In the genomic region with DNA sequence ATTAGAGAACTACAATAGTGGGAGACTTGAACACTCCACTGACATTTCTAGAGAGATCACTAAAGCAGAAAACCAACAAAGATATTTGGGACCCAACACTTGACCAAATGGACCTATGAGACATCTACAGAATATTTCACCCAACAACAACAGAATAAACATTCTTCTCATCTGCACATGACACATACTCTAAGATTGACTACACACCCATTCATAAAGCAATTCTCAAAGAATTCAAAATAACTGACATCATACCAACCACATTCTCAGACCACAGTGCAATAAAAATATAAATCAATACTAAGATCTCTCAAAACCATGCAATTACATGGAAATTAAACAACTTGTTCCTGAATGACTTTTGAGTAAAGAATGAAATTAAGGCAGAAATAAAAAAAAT, we compare ENCODE assay signal across 11 cellular contexts.
DNase-seq lines count a peak whose midpoint lies in the region; ATAC-seq, FAIRE-seq and TF ChIP-seq lines count a peak whose summit lies in the region.
"Had no signal": no experiment of that assay in that cellular context is flagged by ENCODE, and none has a peak within 500 bp of the region (broad histone marks: within the 10 kb centered on the region; RNA-seq: fewer than 3 reads in every experiment).

No MANE protein-coding gene starts in this region.

- in situ Hi-C loops in IMR-90 (cut with MboI; ENCODE audit: low sequenced_read_pairs): no loop called here

- no peak overlapping the region for H2AFZ ChIP-seq in IMR-90 (replicated peaks; ENCODE audit: low read length, poor library complexity)

- POLR2A ChIA-PET in IMR-90 (lab: Charles Lee; ENCODE audit: unreplicated experiment): no interaction called here

- TF ChIP-seq CTCF in IMR-90 (conservative IDR thresholded peaks at IDR 0.05; ENCODE audit: low read depth, low read length): no peak
- no peak for TF ChIP-seq CTCF in bronchial epithelial cell (IDR thresholded peaks at IDR 0.05; ENCODE audit: insufficient read depth, low read length, severe bottlenecking)
- TF ChIP-seq CTCF in left lung (IDR thresholded peaks at IDR 0.05): no peak
- no peak for TF ChIP-seq CTCF in right atrium auricular region (IDR thresholded peaks at IDR 0.05)

- H3K4me3 ChIP-seq in IMR-90 (ENCODE audit: insufficient read depth, low read depth, low read length) (no peak overlapping the region), bronchial epithelial cell (ENCODE audit: low read depth, low read length) (no peak overlapping the region), left lung (no peak overlapping the region), right atrium auricular region (no peak overlapping the region)
- H3K4me3 ChIP-seq: dorsolateral prefrontal cortex had no signal

- DNase-seq in AG08395 (ENCODE audit: low spot score) (peak; percentile 27), IMR-90 (peak; percentile 94), bronchial epithelial cell (ENCODE audit: low read depth) (peak; percentile 80), left lung (no peak), left ventricle myocardium superior (no peak), right atrium auricular region (ENCODE audit: low spot score) (no peak), GOT3 (lab: John Stamatoyannopoulos, UW) (no peak)
- no peak for DNase-seq in stimulated activated naive CD4-positive, alpha-beta T cell (lab: John Stamatoyannopoulos, UW)
- DNase-seq: CD4-positive, alpha-beta T cell; dorsolateral prefrontal cortex; NCI-H146 had no signal

- H2BK120ac ChIP-seq in IMR-90 (ENCODE audit: low read depth, low read length): no peak overlapping the region

- H2BK5ac ChIP-seq in IMR-90 (ENCODE audit: low read depth, low read length, poor library complexity, severe bottlenecking): peak overlapping the region; percentile 76

- no peak for FAIRE-seq in bronchial epithelial cell (lab: Jason Lieb, UNC)

- BruUV-seq in IMR-90 (replicated peaks; lab: Mats Ljungman, UMichigan): no TSS peak

- peaks cover 21 to 47% of the 10 kb centered on the region in 2 experiments for H3K79me1 ChIP-seq in IMR-90 (ENCODE audit: low read depth in 1 of 2, low read length in 2 of 2)

- no peak overlapping the region; a peak in 1 of 4 replicates for H4K8ac ChIP-seq in IMR-90 (ENCODE audit: low read depth in 2 of 2, low read length in 2 of 2)

- no peak for TF ChIP-seq RAD21 in IMR-90 (IDR thresholded peaks at IDR 0.05; ENCODE audit: low read length)

- no peak overlapping the region for H3K4ac ChIP-seq in IMR-90 (ENCODE audit: low read depth, low read length)

- no peak for TF ChIP-seq POLR2A in IMR-90 (IDR thresholded peaks at IDR 0.05; ENCODE audit: low read depth, low read length)

- H3K9me3 ChIP-seq in IMR-90 (ENCODE audit: control insufficient read depth, insufficient read depth, low read length): no peaks in the 10 kb centered on the region
- no peaks in the 10 kb centered on the region for H3K9me3 ChIP-seq in left lung
- no peaks in the 10 kb centered on the region for H3K9me3 ChIP-seq in right atrium auricular region

- H3K23ac ChIP-seq in IMR-90 (ENCODE audit: low read depth, low read length): no peak overlapping the region

- H2AK5ac ChIP-seq in IMR-90 (ENCODE audit: low read depth, low read length): no peak overlapping the region

- H3K27me3 ChIP-seq in IMR-90 (ENCODE audit: control insufficient read depth, insufficient read depth, low read length): no peaks in the 10 kb centered on the region
- H3K27me3 ChIP-seq in bronchial epithelial cell (ENCODE audit: control insufficient read depth, insufficient read depth, low read length): no peaks in the 10 kb centered on the region
- no peaks in the 10 kb centered on the region for H3K27me3 ChIP-seq in left lung
- H3K27me3 ChIP-seq in right atrium auricular region: no peaks in the 10 kb centered on the region
- H3K27me3 ChIP-seq: dorsolateral prefrontal cortex had no signal

- no peak overlapping the region for H2AK9ac ChIP-seq in IMR-90 (replicated peaks; ENCODE audit: low read depth, low read length, poor library complexity)

- H3K18ac ChIP-seq in IMR-90 (ENCODE audit: low read depth, low read length): no peak overlapping the region

- H2BK20ac ChIP-seq in IMR-90 (ENCODE audit: low read depth, low read length): no peak overlapping the region

- no peak overlapping the region for H3K14ac ChIP-seq in IMR-90 (replicated peaks; ENCODE audit: low read depth, low read length)

- H3K4me2 ChIP-seq in IMR-90 (ENCODE audit: low read depth, low read length): peak overlapping the region; percentile 14; the same call in 1 of the 2 replicates

- H3K9ac ChIP-seq in IMR-90 (ENCODE audit: low read depth, low read length): no peak overlapping the region

- H3K27ac ChIP-seq in IMR-90 (ENCODE audit: insufficient read depth, low read length) (peak overlapping the region; percentile 82; the same call in 1 of the 2 replicates), left lung (no peak overlapping the region), right atrium auricular region (no peak overlapping the region)
- H3K27ac ChIP-seq: dorsolateral prefrontal cortex had no signal

- H4K91ac ChIP-seq in IMR-90 (ENCODE audit: insufficient read depth, low read depth, low read length): no peak overlapping the region

- H4K5ac ChIP-seq in IMR-90 (ENCODE audit: low read depth, low read length): no peak overlapping the region

- H3K56ac ChIP-seq in IMR-90 (ENCODE audit: extremely low read depth, insufficient read depth, low read length): no peak overlapping the region

- intact Hi-C loops in IMR-90 (cut with micrococcal nuclease): loop anchor here (1.0 to 2.0 kb wide), 2 partner anchors 321 to 887 kb away; no protein-coding TSS in a partner anchor
- intact Hi-C loops in left lung (cut with DNase I): no loop called here
- intact Hi-C loops in left ventricle myocardium superior (cut with micrococcal nuclease): no loop called here

- dilution Hi-C loops in IMR-90 (cut with HindIII; ENCODE audit: low sequenced_read_pairs, unreplicated experiment): no loop called here

- H2BK15ac ChIP-seq in IMR-90 (ENCODE audit: low read depth, low read length): no peak overlapping the region

- H3K9me1 ChIP-seq in IMR-90 (ENCODE audit: insufficient read depth, low read length): peaks cover 12% of the 10 kb centered on the region; the same call in 1 of the 2 replicates

- H4K20me1 ChIP-seq in IMR-90 (ENCODE audit: insufficient read depth, low read length): 0 out of 2 replicates have a peak, but pooled peaks cover 3% of the 10 kb centered on the region

- H3K36me3 ChIP-seq in IMR-90 (ENCODE audit: control insufficient read depth, insufficient read depth, low read length): no peaks in the 10 kb centered on the region
- H3K36me3 ChIP-seq in bronchial epithelial cell (ENCODE audit: control insufficient read depth, insufficient read depth, low read length): no peaks in the 10 kb centered on the region
- H3K36me3 ChIP-seq in left lung: no peaks in the 10 kb centered on the region
- H3K36me3 ChIP-seq in right atrium auricular region: no peaks in the 10 kb centered on the region

- CTCF ChIA-PET in IMR-90 (lab: Yijun Ruan, JAX): no interaction called here

- H3K4me1 ChIP-seq in IMR-90 (ENCODE audit: control insufficient read depth, insufficient read depth, low read length) (peaks cover 19% of the 10 kb centered on the region), left lung (peaks cover 4 to 9% of the 10 kb centered on the region in 2 donors), right atrium auricular region (peaks cover 0 to 15% of the 10 kb centered on the region in 2 donors)

- ATAC-seq in IMR-90 (ENCODE audit: low read depth) (peak; percentile 67), left lung (peak; percentile 37), left ventricle myocardium superior (no peak)

TF ChIP-seq in IMR-90, 13 proteins besides CTCF, POLR2A, EP300 and RAD21:
- TF ChIP-seq MXI1 (IDR thresholded peaks at IDR 0.05; ENCODE audit: borderline replicate concordance, low read depth, low read length) (no peak), CEBPB (IDR thresholded peaks at IDR 0.05; ENCODE audit: low read depth, low read length) (peak; percentile 75), MAFK (IDR thresholded peaks at IDR 0.05; ENCODE audit: low read depth, low read length) (no peak), SMC3 (IDR thresholded peaks at IDR 0.05; ENCODE audit: low read depth, low read length) (no peak), MAZ (IDR thresholded peaks at IDR 0.05; ENCODE audit: borderline replicate concordance, low read depth, low read length) (no peak), NFE2L2 (IDR thresholded peaks at IDR 0.05; ENCODE audit: low read depth, low read length) (no peak), RCOR1 (IDR thresholded peaks at IDR 0.05; ENCODE audit: insufficient replicate concordance, low read length) (no peak), RFX5 (IDR thresholded peaks at IDR 0.05; ENCODE audit: low read depth, low read length) (no peak), BHLHE40 (IDR thresholded peaks at IDR 0.05; ENCODE audit: low read depth, low read length) (peak; percentile 74), CHD1 (IDR thresholded peaks at IDR 0.05; ENCODE audit: low read depth, low read length) (no peak), FOS (IDR thresholded peaks at IDR 0.05; ENCODE audit: low read depth, low read length) (peak; percentile 62; the same call in 1 of the 2 replicates)
- TF ChIP-seq, protein P1, sequence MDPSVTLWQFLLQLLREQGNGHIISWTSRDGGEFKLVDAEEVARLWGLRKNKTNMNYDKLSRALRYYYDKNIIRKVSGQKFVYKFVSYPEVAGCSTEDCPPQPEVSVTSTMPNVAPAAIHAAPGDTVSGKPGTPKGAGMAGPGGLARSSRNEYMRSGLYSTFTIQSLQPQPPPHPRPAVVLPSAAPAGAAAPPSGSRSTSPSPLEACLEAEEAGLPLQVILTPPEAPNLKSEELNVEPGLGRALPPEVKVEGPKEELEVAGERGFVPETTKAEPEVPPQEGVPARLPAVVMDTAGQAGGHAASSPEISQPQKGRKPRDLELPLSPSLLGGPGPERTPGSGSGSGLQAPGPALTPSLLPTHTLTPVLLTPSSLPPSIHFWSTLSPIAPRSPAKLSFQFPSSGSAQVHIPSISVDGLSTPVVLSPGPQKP (IDR thresholded peaks at IDR 0.05; ENCODE audit: borderline replicate concordance, low read depth, low read length): no peak
- TF ChIP-seq, protein P2, sequence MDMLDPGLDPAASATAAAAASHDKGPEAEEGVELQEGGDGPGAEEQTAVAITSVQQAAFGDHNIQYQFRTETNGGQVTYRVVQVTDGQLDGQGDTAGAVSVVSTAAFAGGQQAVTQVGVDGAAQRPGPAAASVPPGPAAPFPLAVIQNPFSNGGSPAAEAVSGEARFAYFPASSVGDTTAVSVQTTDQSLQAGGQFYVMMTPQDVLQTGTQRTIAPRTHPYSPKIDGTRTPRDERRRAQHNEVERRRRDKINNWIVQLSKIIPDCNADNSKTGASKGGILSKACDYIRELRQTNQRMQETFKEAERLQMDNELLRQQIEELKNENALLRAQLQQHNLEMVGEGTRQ (IDR thresholded peaks at IDR 0.05; ENCODE audit: low read depth, low read length): no peak

Comparison
In these comparisons a context has a peak if more than half of its experiments do, and no peak if none do; other contexts are left out.
1. DNase-seq: peak in AG08395 (single experiment), IMR-90 (single experiment) and bronchial epithelial cell (single experiment); none in left lung (0 of 2), left ventricle myocardium superior (single experiment), right atrium auricular region (single experiment), GOT3 (single experiment) and stimulated activated naive CD4-positive, alpha-beta T cell (0 of 6).